ENCODE assay signal across 1 cellular context in the genomic region with DNA sequence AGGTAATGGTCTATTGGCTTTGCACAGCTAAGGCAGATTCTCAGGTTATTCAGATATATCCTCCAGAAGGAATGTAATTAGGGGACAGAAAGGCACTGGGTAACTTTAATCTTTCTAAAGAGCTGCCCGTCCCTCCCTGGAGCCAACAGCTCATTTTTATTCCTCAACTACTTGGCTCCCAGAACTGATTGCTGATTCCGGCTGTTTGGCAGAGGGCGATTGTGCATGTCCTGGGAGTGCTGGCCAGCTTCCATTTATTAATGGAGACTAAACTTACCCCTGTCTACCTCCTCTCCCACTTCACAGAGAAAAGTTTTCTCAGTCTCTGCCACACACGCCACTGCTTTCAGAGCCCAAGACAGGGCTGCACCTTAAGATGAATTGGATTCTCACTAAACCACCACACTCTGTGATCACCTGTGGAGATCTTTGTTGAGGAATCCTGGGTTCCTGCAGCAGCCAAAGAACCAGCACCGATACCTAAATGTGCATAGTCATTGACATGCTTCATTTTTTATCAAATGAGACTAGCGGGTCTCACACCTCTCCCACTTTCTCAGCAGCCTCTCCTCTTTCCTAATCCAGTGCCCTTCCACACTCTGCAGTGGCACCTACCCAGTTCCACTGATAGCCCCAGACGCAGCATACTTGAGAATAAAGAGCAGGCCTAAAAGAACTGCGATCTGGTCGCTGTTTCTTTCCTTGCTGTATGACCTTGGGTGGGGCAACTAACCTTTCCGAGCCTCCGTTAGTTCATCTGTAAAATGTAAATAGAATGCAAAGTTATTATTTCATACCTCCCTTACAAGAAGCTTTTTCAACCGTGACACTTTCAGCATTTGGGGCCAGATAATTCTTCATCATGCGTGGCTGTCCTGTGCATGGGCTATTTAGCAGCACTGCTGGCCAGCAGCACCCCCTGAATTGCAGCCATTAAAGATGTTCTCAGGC.
TF ChIP-seq lines count a peak whose summit lies in the region.

No MANE protein-coding gene starts in this region.

TF ChIP-seq in HepG2, 621 proteins besides CTCF, POLR2A, EP300 and RAD21 (continued from another document):
- TF ChIP-seq, protein P1, sequence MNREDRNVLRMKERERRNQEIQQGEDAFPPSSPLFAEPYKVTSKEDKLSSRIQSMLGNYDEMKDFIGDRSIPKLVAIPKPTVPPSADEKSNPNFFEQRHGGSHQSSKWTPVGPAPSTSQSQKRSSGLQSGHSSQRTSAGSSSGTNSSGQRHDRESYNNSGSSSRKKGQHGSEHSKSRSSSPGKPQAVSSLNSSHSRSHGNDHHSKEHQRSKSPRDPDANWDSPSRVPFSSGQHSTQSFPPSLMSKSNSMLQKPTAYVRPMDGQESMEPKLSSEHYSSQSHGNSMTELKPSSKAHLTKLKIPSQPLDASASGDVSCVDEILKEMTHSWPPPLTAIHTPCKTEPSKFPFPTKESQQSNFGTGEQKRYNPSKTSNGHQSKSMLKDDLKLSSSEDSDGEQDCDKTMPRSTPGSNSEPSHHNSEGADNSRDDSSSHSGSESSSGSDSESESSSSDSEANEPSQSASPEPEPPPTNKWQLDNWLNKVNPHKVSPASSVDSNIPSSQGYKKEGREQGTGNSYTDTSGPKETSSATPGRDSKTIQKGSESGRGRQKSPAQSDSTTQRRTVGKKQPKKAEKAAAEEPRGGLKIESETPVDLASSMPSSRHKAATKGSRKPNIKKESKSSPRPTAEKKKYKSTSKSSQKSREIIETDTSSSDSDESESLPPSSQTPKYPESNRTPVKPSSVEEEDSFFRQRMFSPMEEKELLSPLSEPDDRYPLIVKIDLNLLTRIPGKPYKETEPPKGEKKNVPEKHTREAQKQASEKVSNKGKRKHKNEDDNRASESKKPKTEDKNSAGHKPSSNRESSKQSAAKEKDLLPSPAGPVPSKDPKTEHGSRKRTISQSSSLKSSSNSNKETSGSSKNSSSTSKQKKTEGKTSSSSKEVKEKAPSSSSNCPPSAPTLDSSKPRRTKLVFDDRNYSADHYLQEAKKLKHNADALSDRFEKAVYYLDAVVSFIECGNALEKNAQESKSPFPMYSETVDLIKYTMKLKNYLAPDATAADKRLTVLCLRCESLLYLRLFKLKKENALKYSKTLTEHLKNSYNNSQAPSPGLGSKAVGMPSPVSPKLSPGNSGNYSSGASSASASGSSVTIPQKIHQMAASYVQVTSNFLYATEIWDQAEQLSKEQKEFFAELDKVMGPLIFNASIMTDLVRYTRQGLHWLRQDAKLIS (CRISPR knock-in tag; IDR thresholded peaks at IDR 0.05), result no peak
- no peak for TF ChIP-seq U2AF2 (IDR thresholded peaks at IDR 0.05; ENCODE audit: low read depth, low read length)
- TF ChIP-seq, protein P2, sequence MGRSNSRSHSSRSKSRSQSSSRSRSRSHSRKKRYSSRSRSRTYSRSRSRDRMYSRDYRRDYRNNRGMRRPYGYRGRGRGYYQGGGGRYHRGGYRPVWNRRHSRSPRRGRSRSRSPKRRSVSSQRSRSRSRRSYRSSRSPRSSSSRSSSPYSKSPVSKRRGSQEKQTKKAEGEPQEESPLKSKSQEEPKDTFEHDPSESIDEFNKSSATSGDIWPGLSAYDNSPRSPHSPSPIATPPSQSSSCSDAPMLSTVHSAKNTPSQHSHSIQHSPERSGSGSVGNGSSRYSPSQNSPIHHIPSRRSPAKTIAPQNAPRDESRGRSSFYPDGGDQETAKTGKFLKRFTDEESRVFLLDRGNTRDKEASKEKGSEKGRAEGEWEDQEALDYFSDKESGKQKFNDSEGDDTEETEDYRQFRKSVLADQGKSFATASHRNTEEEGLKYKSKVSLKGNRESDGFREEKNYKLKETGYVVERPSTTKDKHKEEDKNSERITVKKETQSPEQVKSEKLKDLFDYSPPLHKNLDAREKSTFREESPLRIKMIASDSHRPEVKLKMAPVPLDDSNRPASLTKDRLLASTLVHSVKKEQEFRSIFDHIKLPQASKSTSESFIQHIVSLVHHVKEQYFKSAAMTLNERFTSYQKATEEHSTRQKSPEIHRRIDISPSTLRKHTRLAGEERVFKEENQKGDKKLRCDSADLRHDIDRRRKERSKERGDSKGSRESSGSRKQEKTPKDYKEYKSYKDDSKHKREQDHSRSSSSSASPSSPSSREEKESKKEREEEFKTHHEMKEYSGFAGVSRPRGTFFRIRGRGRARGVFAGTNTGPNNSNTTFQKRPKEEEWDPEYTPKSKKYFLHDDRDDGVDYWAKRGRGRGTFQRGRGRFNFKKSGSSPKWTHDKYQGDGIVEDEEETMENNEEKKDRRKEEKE (IDR thresholded peaks at IDR 0.05), result no peak
- no peak for TF ChIP-seq ZNF317 (CRISPR knock-in tag; IDR thresholded peaks at IDR 0.05)
- TF ChIP-seq ZNF782 (CRISPR knock-in tag; IDR thresholded peaks at IDR 0.05; ENCODE audit: borderline replicate concordance), result no peak
- no peak for TF ChIP-seq GTF2F1 (IDR thresholded peaks at IDR 0.05; ENCODE audit: low read length)
- no peak for TF ChIP-seq YY1 (IDR thresholded peaks at IDR 0.05; ENCODE audit: insufficient read depth, insufficient replicate concordance, low read depth, low read length)
- TF ChIP-seq, protein P3, sequence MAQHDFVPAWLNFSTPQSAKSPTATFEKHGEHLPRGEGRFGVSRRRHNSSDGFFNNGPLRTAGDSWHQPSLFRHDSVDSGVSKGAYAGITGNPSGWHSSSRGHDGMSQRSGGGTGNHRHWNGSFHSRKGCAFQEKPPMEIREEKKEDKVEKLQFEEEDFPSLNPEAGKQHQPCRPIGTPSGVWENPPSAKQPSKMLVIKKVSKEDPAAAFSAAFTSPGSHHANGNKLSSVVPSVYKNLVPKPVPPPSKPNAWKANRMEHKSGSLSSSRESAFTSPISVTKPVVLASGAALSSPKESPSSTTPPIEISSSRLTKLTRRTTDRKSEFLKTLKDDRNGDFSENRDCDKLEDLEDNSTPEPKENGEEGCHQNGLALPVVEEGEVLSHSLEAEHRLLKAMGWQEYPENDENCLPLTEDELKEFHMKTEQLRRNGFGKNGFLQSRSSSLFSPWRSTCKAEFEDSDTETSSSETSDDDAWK (CRISPR knock-in tag; IDR thresholded peaks at IDR 0.05), result no peak
- TF ChIP-seq NFE2L1 (CRISPR knock-in tag; IDR thresholded peaks at IDR 0.05; ENCODE audit: borderline replicate concordance), result no peak
- TF ChIP-seq, protein P4, sequence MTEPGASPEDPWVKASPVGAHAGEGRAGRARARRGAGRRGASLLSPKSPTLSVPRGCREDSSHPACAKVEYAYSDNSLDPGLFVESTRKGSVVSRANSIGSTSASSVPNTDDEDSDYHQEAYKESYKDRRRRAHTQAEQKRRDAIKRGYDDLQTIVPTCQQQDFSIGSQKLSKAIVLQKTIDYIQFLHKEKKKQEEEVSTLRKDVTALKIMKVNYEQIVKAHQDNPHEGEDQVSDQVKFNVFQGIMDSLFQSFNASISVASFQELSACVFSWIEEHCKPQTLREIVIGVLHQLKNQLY (CRISPR knock-in tag; IDR thresholded peaks at IDR 0.05), result no peak
- TF ChIP-seq JUN (CRISPR knock-in tag; IDR thresholded peaks at IDR 0.05), result no peak
- TF ChIP-seq MIER2 (CRISPR knock-in tag; IDR thresholded peaks at IDR 0.05), result no peak
- TF ChIP-seq TCF12 (IDR thresholded peaks at IDR 0.05), result no peak
- no peak for TF ChIP-seq TCF12 (CRISPR knock-in tag; IDR thresholded peaks at IDR 0.05)
